Comparison of ENCODE assay signal across 33 cellular contexts in genomic region chr7:14666304-14666703, GRCh38.
"Had no signal": no experiment of that assay in that cellular context is flagged by ENCODE, and none has a peak within 500 bp of the region (broad histone marks: within the 10 kb centered on the region; RNA-seq: fewer than 3 reads in every experiment).

No MANE protein-coding gene starts in this region.

- H3K27ac Mint-ChIP-seq: activated B cell treated with CpG ODN at 0.5 μM for 24 hours; activated CD4-positive, alpha-beta memory T cell treated with anti-CD3 and anti-CD28 coated beads for 36 hours; activated CD4-positive, alpha-beta T cell treated with anti-CD3 and anti-CD28 coated beads, Interleukin-2, amount 10 ng/mL, durations not matched to agents 24 days and 14 days; activated CD8-positive, alpha-beta memory T cell treated with anti-CD3 and anti-CD28 coated beads, Interleukin-2, amount 10 ng/mL, durations not matched to agents 7 days and 5 days; activated CD8-positive, alpha-beta T cell treated with anti-CD3 and anti-CD28 coated beads for 36 hours; activated naive CD4-positive, alpha-beta T cell treated with anti-CD3 and anti-CD28 coated beads for 36 hours; activated naive CD4-positive, alpha-beta T cell treated with anti-CD3 and anti-CD28 coated beads, Interleukin-2, amount 50 U/mL, for 72 hours; activated naive CD8-positive, alpha-beta T cell treated with anti-CD3 and anti-CD28 coated beads for 36 hours; activated T-cell treated with anti-CD3 and anti-CD28 coated beads, Interleukin-2, amount 50 U/mL, for 24 hours; T-helper 1 cell treated with Interleukin-12 subunit alpha and Interleukin-12 subunit beta and Interleukin-4 antibody, amounts not matched to agents 30 μg/mL and 1 μg/mL, for 36 hours; T-helper 2 cell treated with Interferon-gamma antibody and Interleukin-4, amounts not matched to agents 5 μg/mL and 100 μg/mL, for 36 hours had no signal

- H3K4me1 ChIP-seq: adrenal gland, body of pancreas, breast epithelium had no signal

- H3K4me3 Mint-ChIP-seq: activated B cell treated with CpG ODN at 0.5 μM for 24 hours; activated CD4-positive, alpha-beta memory T cell treated with anti-CD3 and anti-CD28 coated beads for 36 hours; activated CD4-positive, alpha-beta T cell treated with anti-CD3 and anti-CD28 coated beads, Interleukin-2, amount 10 ng/mL, durations not matched to agents 24 days and 14 days; activated CD8-positive, alpha-beta memory T cell treated with anti-CD3 and anti-CD28 coated beads, Interleukin-2, amount 10 ng/mL, durations not matched to agents 7 days and 5 days; activated CD8-positive, alpha-beta T cell treated with anti-CD3 and anti-CD28 coated beads for 36 hours; activated naive CD4-positive, alpha-beta T cell treated with anti-CD3 and anti-CD28 coated beads for 36 hours; activated naive CD8-positive, alpha-beta T cell treated with anti-CD3 and anti-CD28 coated beads for 36 hours; activated T-cell treated with anti-CD3 and anti-CD28 coated beads, Interleukin-2, amount 50 U/mL, for 24 hours; T-helper 1 cell treated with Interleukin-12 subunit alpha and Interleukin-12 subunit beta and Interleukin-4 antibody, amounts not matched to agents 30 μg/mL and 1 μg/mL, for 36 hours; T-helper 2 cell treated with Interferon-gamma antibody and Interleukin-4, amounts not matched to agents 5 μg/mL and 100 μg/mL, for 36 hours had no signal

- H3K27ac ChIP-seq: adrenal gland, body of pancreas, brain microvascular endothelial cell, breast epithelium, VCaP had no signal

- H3K36me3 ChIP-seq: adrenal gland, brain microvascular endothelial cell, breast epithelium had no signal

- H3K4me1 Mint-ChIP-seq: activated B cell treated with CpG ODN at 0.5 μM for 24 hours; activated CD4-positive, alpha-beta T cell treated with anti-CD3 and anti-CD28 coated beads, Interleukin-2, amount 10 ng/mL, durations not matched to agents 24 days and 14 days; activated CD8-positive, alpha-beta memory T cell treated with anti-CD3 and anti-CD28 coated beads, Interleukin-2, amount 10 ng/mL, durations not matched to agents 7 days and 5 days; activated naive CD8-positive, alpha-beta T cell treated with anti-CD3 and anti-CD28 coated beads for 36 hours had no signal

- DNase-seq: activated B cell treated with CpG ODN at 0.5 μM for 24 hours; activated CD4-positive, alpha-beta memory T cell treated with anti-CD3 and anti-CD28 coated beads for 36 hours; activated CD4-positive, alpha-beta T cell treated with anti-CD3 and anti-CD28 coated beads for 4 hours; activated CD4-positive, alpha-beta T cell treated with anti-CD3 and anti-CD28 coated beads, Interleukin-2, amount 10 ng/mL, durations not matched to agents 24 days and 14 days; activated CD4-positive, alpha-beta T cell treated with anti-CD3 and anti-CD28 coated beads, Interleukin-2, amount 50 U/mL, for 1 hour; activated CD4-positive, alpha-beta T cell treated with anti-CD3 and anti-CD28 coated beads, Interleukin-2, amount 50 U/mL, for 4 hours; activated CD4-positive, CD25-positive, alpha-beta regulatory T cell treated with anti-CD3 and anti-CD28 coated beads, Interleukin-2, amount 50 U/mL, for 72 hours; activated CD8-positive, alpha-beta memory T cell treated with anti-CD3 and anti-CD28 coated beads, Interleukin-2, amount 10 ng/mL, durations not matched to agents 7 days and 5 days; activated CD8-positive, alpha-beta memory T cell treated with anti-CD3 and anti-CD28 coated beads, Interleukin-2, amount 50 U/mL, for 48 hours; activated CD8-positive, alpha-beta T cell treated with anti-CD3 and anti-CD28 coated beads for 36 hours; activated effector memory CD4-positive, alpha-beta T cell treated with anti-CD3 and anti-CD28 coated beads, Interleukin-2, amount 50 U/mL, for 16 hours; activated gamma-delta T cell treated with Interleukin-2 at 50 U/mL for 16 hours; activated naive CD4-positive, alpha-beta T cell; activated naive CD4-positive, alpha-beta T cell treated with anti-CD3 and anti-CD28 coated beads for 36 hours; activated naive CD4-positive, alpha-beta T cell treated with anti-CD3 and anti-CD28 coated beads, Interleukin-2, amount 50 U/mL, for 16 hours; activated naive CD8-positive, alpha-beta T cell treated with anti-CD3 and anti-CD28 coated beads for 36 hours; activated T-cell treated with anti-CD3 and anti-CD28 coated beads, Interleukin-2, amount 50 U/mL, for 24 hours; activated T-cell treated with anti-CD3 and anti-CD28 coated beads, Interleukin-2, amount 50 U/mL, for 48 hours; adrenal gland; amniotic stem cell; aorta; body of pancreas; brain microvascular endothelial cell; central memory CD4-positive, alpha-beta T cell; T-helper 2 cell; T-helper 9 cell had no signal

- H3K9me3 ChIP-seq: adrenal gland, body of pancreas, breast epithelium had no signal

- H3K27me3 ChIP-seq: adrenal gland, body of pancreas, brain microvascular endothelial cell, breast epithelium had no signal

- H3K4me3 ChIP-seq: adrenal gland, body of pancreas, breast epithelium had no signal

- H3K27me3 Mint-ChIP-seq: activated B cell treated with CpG ODN at 0.5 μM for 24 hours; activated CD4-positive, alpha-beta memory T cell treated with anti-CD3 and anti-CD28 coated beads for 36 hours; activated CD4-positive, alpha-beta T cell treated with anti-CD3 and anti-CD28 coated beads, Interleukin-2, amount 10 ng/mL, durations not matched to agents 24 days and 14 days; activated CD8-positive, alpha-beta memory T cell treated with anti-CD3 and anti-CD28 coated beads, Interleukin-2, amount 10 ng/mL, durations not matched to agents 7 days and 5 days; activated CD8-positive, alpha-beta T cell treated with anti-CD3 and anti-CD28 coated beads for 36 hours; activated naive CD8-positive, alpha-beta T cell treated with anti-CD3 and anti-CD28 coated beads for 36 hours; activated T-cell treated with anti-CD3 and anti-CD28 coated beads, Interleukin-2, amount 50 U/mL, for 24 hours had no signal

- H3K9me3 Mint-ChIP-seq: activated B cell treated with CpG ODN at 0.5 μM for 24 hours; activated CD4-positive, alpha-beta memory T cell treated with anti-CD3 and anti-CD28 coated beads for 36 hours; activated CD4-positive, alpha-beta T cell treated with anti-CD3 and anti-CD28 coated beads, Interleukin-2, amount 10 ng/mL, durations not matched to agents 24 days and 14 days; activated CD8-positive, alpha-beta T cell treated with anti-CD3 and anti-CD28 coated beads for 36 hours; activated naive CD8-positive, alpha-beta T cell treated with anti-CD3 and anti-CD28 coated beads for 36 hours; activated T-cell treated with anti-CD3 and anti-CD28 coated beads, Interleukin-2, amount 50 U/mL, for 24 hours; T-helper 1 cell treated with Interleukin-12 subunit alpha and Interleukin-12 subunit beta and Interleukin-4 antibody, amounts not matched to agents 30 μg/mL and 1 μg/mL, for 36 hours; T-helper 2 cell treated with Interferon-gamma antibody and Interleukin-4, amounts not matched to agents 5 μg/mL and 100 μg/mL, for 36 hours had no signal

- FAIRE-seq: astrocyte, TTC549 had no signal

- H3K36me3 Mint-ChIP-seq: activated CD4-positive, alpha-beta memory T cell treated with anti-CD3 and anti-CD28 coated beads for 36 hours; activated CD8-positive, alpha-beta memory T cell treated with anti-CD3 and anti-CD28 coated beads, Interleukin-2, amount 10 ng/mL, durations not matched to agents 7 days and 5 days; activated naive CD4-positive, alpha-beta T cell treated with anti-CD3 and anti-CD28 coated beads, Interleukin-2, amount 50 U/mL, for 72 hours; activated naive CD8-positive, alpha-beta T cell treated with anti-CD3 and anti-CD28 coated beads for 36 hours had no signal

- ATAC-seq: activated CD8-positive, alpha-beta memory T cell treated with anti-CD3 and anti-CD28 coated beads, Interleukin-2, amount 10 ng/mL, durations not matched to agents 7 days and 5 days; activated CD8-positive, alpha-beta T cell treated with anti-CD3 and anti-CD28 coated beads for 36 hours; activated naive CD4-positive, alpha-beta T cell treated with anti-CD3 and anti-CD28 coated beads, Interleukin-2, amount 50 U/mL, for 72 hours; body of pancreas had no signal
